2 cellular contexts compared by ENCODE assay signal in the genomic region with DNA sequence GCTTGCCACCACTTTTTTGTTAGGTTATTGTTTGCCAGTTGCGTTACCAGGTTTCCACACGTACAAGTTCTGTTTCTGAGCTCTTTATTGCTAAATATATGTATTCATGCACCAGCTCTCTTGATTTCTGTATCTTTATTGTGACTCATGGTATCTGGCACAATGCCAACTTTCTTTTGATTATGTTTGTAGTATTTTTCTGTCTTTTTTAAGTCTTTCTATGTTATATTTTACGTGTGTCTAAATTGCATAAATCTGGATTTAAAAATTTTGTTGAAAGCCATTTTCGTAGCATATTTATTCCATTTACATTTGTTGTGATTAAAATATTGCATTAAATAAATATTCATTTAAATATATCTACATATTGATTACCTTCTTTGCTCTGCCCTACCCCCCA.
A peak's percentile ranks its signal among the peaks of the same experiment; 100 is the strongest.
TF ChIP-seq lines count a peak whose summit lies in the region.

No MANE protein-coding gene starts in this region.

TF ChIP-seq in Ishikawa, 13 proteins besides CTCF, POLR2A, EP300 and RAD21:
- TF ChIP-seq NFIC (IDR thresholded peaks at IDR 0.05), result peak; percentile 69
- TF ChIP-seq CEBPB (IDR thresholded peaks at IDR 0.05), result no peak
- TF ChIP-seq YY1 (IDR thresholded peaks at IDR 0.05; ENCODE audit: low read depth), result no peak

TF ChIP-seq in K562, 482 proteins besides CTCF, POLR2A, EP300 and RAD21:
- TF ChIP-seq ZFPM2 (CRISPR knock-in tag; IDR thresholded peaks at IDR 0.05), result no peak
- TF ChIP-seq NFIX (CRISPR knock-in tag; IDR thresholded peaks at IDR 0.05; ENCODE audit: low read depth), result peak; percentile 98
- no peak for TF ChIP-seq ZNF830 (CRISPR knock-in tag; IDR thresholded peaks at IDR 0.05)
- TF ChIP-seq ZKSCAN8 (CRISPR knock-in tag; IDR thresholded peaks at IDR 0.05), result no peak
- TF ChIP-seq RBM14 (IDR thresholded peaks at IDR 0.05; ENCODE audit: borderline replicate concordance, insufficient read depth, low read depth, low read length), result no peak
- TF ChIP-seq, protein P1, sequence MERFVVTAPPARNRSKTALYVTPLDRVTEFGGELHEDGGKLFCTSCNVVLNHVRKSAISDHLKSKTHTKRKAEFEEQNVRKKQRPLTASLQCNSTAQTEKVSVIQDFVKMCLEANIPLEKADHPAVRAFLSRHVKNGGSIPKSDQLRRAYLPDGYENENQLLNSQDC (CRISPR knock-in tag; IDR thresholded peaks at IDR 0.05), result no peak
- no peak for TF ChIP-seq KLF1 (tag; IDR thresholded peaks at IDR 0.05)
- TF ChIP-seq ZNF507 (tag; conservative IDR thresholded peaks at IDR 0.05), result peak; percentile 80
- TF ChIP-seq SMAD1 (IDR thresholded peaks at IDR 0.05; ENCODE audit: low read depth, low read length, partially characterized antibody), result peak; percentile 85
- TF ChIP-seq OTX1 (CRISPR knock-in tag; IDR thresholded peaks at IDR 0.05), result no peak
- no peak for TF ChIP-seq HDAC3 (IDR thresholded peaks at IDR 0.05; ENCODE audit: borderline replicate concordance, partially characterized antibody)
- TF ChIP-seq, protein P2, sequence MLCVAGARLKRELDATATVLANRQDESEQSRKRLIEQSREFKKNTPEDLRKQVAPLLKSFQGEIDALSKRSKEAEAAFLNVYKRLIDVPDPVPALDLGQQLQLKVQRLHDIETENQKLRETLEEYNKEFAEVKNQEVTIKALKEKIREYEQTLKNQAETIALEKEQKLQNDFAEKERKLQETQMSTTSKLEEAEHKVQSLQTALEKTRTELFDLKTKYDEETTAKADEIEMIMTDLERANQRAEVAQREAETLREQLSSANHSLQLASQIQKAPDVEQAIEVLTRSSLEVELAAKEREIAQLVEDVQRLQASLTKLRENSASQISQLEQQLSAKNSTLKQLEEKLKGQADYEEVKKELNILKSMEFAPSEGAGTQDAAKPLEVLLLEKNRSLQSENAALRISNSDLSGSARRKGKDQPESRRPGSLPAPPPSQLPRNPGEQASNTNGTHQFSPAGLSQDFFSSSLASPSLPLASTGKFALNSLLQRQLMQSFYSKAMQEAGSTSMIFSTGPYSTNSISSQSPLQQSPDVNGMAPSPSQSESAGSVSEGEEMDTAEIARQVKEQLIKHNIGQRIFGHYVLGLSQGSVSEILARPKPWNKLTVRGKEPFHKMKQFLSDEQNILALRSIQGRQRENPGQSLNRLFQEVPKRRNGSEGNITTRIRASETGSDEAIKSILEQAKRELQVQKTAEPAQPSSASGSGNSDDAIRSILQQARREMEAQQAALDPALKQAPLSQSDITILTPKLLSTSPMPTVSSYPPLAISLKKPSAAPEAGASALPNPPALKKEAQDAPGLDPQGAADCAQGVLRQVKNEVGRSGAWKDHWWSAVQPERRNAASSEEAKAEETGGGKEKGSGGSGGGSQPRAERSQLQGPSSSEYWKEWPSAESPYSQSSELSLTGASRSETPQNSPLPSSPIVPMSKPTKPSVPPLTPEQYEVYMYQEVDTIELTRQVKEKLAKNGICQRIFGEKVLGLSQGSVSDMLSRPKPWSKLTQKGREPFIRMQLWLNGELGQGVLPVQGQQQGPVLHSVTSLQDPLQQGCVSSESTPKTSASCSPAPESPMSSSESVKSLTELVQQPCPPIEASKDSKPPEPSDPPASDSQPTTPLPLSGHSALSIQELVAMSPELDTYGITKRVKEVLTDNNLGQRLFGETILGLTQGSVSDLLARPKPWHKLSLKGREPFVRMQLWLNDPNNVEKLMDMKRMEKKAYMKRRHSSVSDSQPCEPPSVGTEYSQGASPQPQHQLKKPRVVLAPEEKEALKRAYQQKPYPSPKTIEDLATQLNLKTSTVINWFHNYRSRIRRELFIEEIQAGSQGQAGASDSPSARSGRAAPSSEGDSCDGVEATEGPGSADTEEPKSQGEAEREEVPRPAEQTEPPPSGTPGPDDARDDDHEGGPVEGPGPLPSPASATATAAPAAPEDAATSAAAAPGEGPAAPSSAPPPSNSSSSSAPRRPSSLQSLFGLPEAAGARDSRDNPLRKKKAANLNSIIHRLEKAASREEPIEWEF (CRISPR knock-in tag; IDR thresholded peaks at IDR 0.05), result no peak
- TF ChIP-seq, protein P3, sequence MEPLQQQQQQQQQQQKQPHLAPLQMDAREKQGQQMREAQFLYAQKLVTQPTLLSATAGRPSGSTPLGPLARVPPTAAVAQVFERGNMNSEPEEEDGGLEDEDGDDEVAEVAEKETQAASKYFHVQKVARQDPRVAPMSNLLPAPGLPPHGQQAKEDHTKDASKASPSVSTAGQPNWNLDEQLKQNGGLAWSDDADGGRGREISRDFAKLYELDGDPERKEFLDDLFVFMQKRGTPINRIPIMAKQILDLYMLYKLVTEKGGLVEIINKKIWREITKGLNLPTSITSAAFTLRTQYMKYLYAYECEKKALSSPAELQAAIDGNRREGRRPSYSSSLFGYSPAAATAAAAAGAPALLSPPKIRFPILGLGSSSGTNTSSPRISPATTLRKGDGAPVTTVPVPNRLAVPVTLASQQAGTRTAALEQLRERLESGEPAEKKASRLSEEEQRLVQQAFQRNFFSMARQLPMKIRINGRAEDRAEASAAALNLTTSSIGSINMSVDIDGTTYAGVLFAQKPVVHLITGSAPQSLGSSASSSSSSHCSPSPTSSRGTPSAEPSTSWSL (CRISPR knock-in tag; IDR thresholded peaks at IDR 0.05; ENCODE audit: borderline replicate concordance), result no peak
- no peak for TF ChIP-seq RAD51 (IDR thresholded peaks at IDR 0.05; ENCODE audit: borderline replicate concordance, low read depth)
- peak in 1 of 2 experiments; percentile 68 for TF ChIP-seq NCOA2 (IDR thresholded peaks at IDR 0.05; ENCODE audit: partially characterized antibody in 2 of 2)
- TF ChIP-seq ZNF586 (CRISPR knock-in tag; conservative IDR thresholded peaks at IDR 0.05), result no peak
- TF ChIP-seq NFIC (IDR thresholded peaks at IDR 0.05), result peak; percentile 100
- TF ChIP-seq ETV1 (tag; conservative IDR thresholded peaks at IDR 0.05; ENCODE audit: low read depth), result no peak
